In the genomic region with DNA sequence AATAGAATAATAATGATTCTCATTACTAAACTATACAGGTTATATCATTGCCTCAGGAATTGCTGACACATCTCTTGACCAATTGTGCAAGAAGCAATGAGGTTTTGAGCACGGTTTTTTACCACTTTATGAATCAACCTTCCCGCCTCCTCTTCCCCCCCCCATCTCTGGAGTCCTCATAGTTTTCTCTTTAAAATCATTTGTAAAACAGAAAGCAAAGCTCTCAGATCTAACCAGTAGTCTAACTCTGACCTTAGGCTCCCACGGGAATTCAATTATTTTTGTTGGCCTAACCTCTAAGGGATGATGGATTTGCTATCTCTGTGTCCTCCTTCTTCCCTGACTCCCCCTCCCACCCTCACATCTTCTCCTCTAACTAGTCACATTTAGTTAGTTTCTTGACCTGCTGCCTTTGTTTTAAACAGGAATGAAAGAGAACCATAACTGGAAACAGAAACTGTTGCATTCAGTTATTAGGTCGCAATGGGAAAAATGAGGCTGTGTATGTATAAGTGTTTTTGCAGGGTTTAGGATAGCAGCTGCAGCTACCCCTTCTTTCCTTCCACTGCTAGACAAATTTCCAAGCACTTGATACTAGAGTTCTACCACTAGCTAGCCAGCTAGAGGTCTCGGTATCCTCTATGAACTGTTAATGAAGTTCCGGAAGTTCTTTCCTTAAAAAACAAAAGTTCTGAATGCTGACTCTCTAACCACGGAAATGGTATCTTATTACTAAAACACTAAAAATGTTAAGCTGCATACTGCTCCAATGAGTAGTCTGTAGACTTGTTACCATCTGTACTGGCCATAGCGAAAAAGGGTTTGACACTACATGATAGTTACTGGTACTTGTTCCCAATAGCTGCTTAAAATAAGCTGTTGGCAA, we compare ENCODE assay signal across 8 cellular contexts.
DNase-seq lines count a peak whose midpoint lies in the region; ATAC-seq and TF ChIP-seq lines count a peak whose summit lies in the region.

No MANE protein-coding gene starts in this region.

- ATAC-seq in HG03442 (IDR thresholded peaks at IDR 0.05; ENCODE audit: unreplicated experiment) (peak; percentile 62), HG03097 (IDR thresholded peaks at IDR 0.05; ENCODE audit: low FRiP score, unreplicated experiment) (no peak)

- H3K4me1 Mint-ChIP-seq in activated CD4-positive, alpha-beta memory T cell treated with anti-CD3 and anti-CD28 coated beads, Interleukin-2, amount 10 ng/mL, durations not matched to agents 7 days and 5 days = peaks cover 46% of the 10 kb centered on the region

- H3K36me3 Mint-ChIP-seq in activated CD4-positive, alpha-beta memory T cell treated with anti-CD3 and anti-CD28 coated beads, Interleukin-2, amount 10 ng/mL, durations not matched to agents 7 days and 5 days (ENCODE audit: low read depth) = peaks cover 6% of the 10 kb centered on the region

- H3K9me3 Mint-ChIP-seq in activated CD4-positive, alpha-beta memory T cell treated with anti-CD3 and anti-CD28 coated beads, Interleukin-2, amount 10 ng/mL, durations not matched to agents 7 days and 5 days = no peaks in the 10 kb centered on the region

- peak; percentile 9 for DNase-seq in NK-92 treated with Interleukin-12 subunit alpha and Interleukin-12 subunit beta, amount 100 ng/mL, for 24 hours (lab: John Stamatoyannopoulos, UW)
- DNase-seq in NK-92 (lab: John Stamatoyannopoulos, UW; ENCODE audit: unreplicated experiment) = no peak
- DNase-seq in activated CD4-positive, alpha-beta memory T cell treated with anti-CD3 and anti-CD28 coated beads, Interleukin-2, amount 10 ng/mL, durations not matched to agents 7 days and 5 days = peak; percentile 43
- peak; percentile 87 to 90 for DNase-seq in foreskin fibroblast
- DNase-seq in stimulated activated CD4-positive, alpha-beta T cell treated with anti-CD3 and anti-CD28 coated beads, Interleukin-2, amount 100 ng/mL, for 48 hours = peak; percentile 20 to 45
- DNase-seq in T-helper 9 cell = no peak

- H3K27ac Mint-ChIP-seq in activated CD4-positive, alpha-beta memory T cell treated with anti-CD3 and anti-CD28 coated beads, Interleukin-2, amount 10 ng/mL, durations not matched to agents 7 days and 5 days = peak overlapping the region; percentile 71

- no peaks in the 10 kb centered on the region for H3K27me3 Mint-ChIP-seq in activated CD4-positive, alpha-beta memory T cell treated with anti-CD3 and anti-CD28 coated beads, Interleukin-2, amount 10 ng/mL, durations not matched to agents 7 days and 5 days

- CTCF ChIA-PET in activated CD4-positive, alpha-beta memory T cell treated with anti-CD3 and anti-CD28 coated beads, Interleukin-2, amount 10 ng/mL, durations not matched to agents 7 days and 5 days (lab: Charles Lee) = interaction anchor here (0.9 to 2.8 kb wide), 3 partner anchors 66 to 186 kb away, joined by 3 to 28 read pairs (median 3); a partner anchor contains a TSS

- peak overlapping the region; percentile 44 to 48 for H3K4me3 ChIP-seq in foreskin fibroblast (ENCODE audit: low read depth in 1 of 2, low read length in 2 of 2)

- POLR2A ChIA-PET in activated CD4-positive, alpha-beta memory T cell treated with anti-CD3 and anti-CD28 coated beads, Interleukin-2, amount 10 ng/mL, durations not matched to agents 7 days and 5 days (lab: Charles Lee) = interaction anchor here (0.8 to 1.3 kb wide), 4 partner anchors 25 to 69 kb away, joined by 3 to 10 read pairs (median 5); a partner anchor contains a TSS

- peak overlapping the region; percentile 59 for H3K4me3 Mint-ChIP-seq in activated CD4-positive, alpha-beta memory T cell treated with anti-CD3 and anti-CD28 coated beads, Interleukin-2, amount 10 ng/mL, durations not matched to agents 7 days and 5 days

- no peak for TF ChIP-seq CTCF in foreskin fibroblast (IDR thresholded peaks at IDR 0.05; ENCODE audit: low read depth, low read length)

Comparison
In these comparisons a context has a peak if more than half of its experiments do, and no peak if none do; other contexts are left out.
1. DNase-seq: peak in NK-92 treated with Interleukin-12 subunit alpha and Interleukin-12 subunit beta, amount 100 ng/mL, for 24 hours (single experiment), activated CD4-positive, alpha-beta memory T cell treated with anti-CD3 and anti-CD28 coated beads, Interleukin-2, amount 10 ng/mL, durations not matched to agents 7 days and 5 days (single experiment), foreskin fibroblast (2 of 2) and stimulated activated CD4-positive, alpha-beta T cell treated with anti-CD3 and anti-CD28 coated beads, Interleukin-2, amount 100 ng/mL, for 48 hours (2 of 2); none in NK-92 (single experiment) and T-helper 9 cell (single experiment).